ENCODE assay signal across 9 cellular contexts in the genomic region with DNA sequence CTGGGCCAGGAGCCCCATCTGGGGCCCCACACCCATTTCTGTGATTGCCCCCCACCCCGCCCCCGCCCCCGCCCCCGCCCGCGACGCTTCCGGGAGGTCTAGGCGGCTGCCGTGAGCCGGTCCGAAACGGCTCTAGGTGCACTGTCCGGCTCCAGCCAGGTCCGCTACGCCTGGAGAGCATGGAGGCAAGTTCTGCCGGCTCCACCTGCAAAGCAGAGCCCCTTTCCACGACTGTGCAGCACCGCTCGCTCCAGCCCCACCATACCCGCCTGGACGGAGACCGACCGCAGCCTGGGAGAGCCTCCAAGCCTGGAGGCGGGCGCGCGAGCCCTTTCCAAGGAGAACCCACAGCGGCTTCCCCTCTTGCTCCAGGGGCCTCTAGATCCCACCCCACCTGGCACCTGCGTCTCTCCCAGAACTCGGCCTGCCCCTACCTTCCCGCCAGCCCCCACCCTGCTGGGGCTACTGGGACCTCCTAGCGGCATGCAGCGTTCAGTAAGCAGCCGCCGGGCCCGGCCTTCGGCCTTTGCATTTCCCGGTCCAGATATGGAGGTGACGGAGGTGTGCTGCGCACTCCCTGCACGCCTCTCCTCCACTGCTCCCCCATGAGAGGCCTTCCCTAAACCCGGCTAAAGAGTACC.
A peak's percentile ranks its signal among the peaks of the same experiment; 100 is the strongest.
DNase-seq lines count a peak whose midpoint lies in the region; ATAC-seq, FAIRE-seq and TF ChIP-seq lines count a peak whose summit lies in the region.
"Had no signal": no experiment of that assay in that cellular context is flagged by ENCODE, and none has a peak within 500 bp of the region (broad histone marks: within the 10 kb centered on the region; RNA-seq: fewer than 3 reads in every experiment).

No MANE protein-coding gene starts in this region.

- ATAC-seq in HG02981 (IDR thresholded peaks at IDR 0.05; ENCODE audit: unreplicated experiment) = peak; percentile 10

- H3K4me3 Mint-ChIP-seq in T-helper 2 cell treated with Interferon-gamma antibody and Interleukin-4, amounts not matched to agents 5 μg/mL and 100 μg/mL, for 36 hours = peak overlapping the region; percentile 88
- H3K4me3 Mint-ChIP-seq in activated naive CD8-positive, alpha-beta T cell = peak overlapping the region; percentile 90

- H3K27me3 ChIP-seq in iPS-20b (ENCODE audit: insufficient read depth, low read length) (peaks cover 32% of the 10 kb centered on the region), stomach smooth muscle (ENCODE audit: control insufficient read depth in 1 of 2, insufficient read depth in 2 of 2, low read length in 2 of 2) (no peaks in the 10 kb centered on the region)

- peaks cover 2% of the 10 kb centered on the region for H3K27me3 Mint-ChIP-seq in T-helper 2 cell treated with Interferon-gamma antibody and Interleukin-4, amounts not matched to agents 5 μg/mL and 100 μg/mL, for 36 hours (ENCODE audit: low read depth)
- no peaks in the 10 kb centered on the region for H3K27me3 Mint-ChIP-seq in activated naive CD8-positive, alpha-beta T cell

- H3K27ac Mint-ChIP-seq in T-helper 2 cell treated with Interferon-gamma antibody and Interleukin-4, amounts not matched to agents 5 μg/mL and 100 μg/mL, for 36 hours = peak overlapping the region; percentile 91
- peak overlapping the region; percentile 22 for H3K27ac Mint-ChIP-seq in activated naive CD8-positive, alpha-beta T cell

- H3K36me3 ChIP-seq in iPS-20b (ENCODE audit: insufficient read depth, low read depth, low read length) (no peaks in the 10 kb centered on the region), stomach smooth muscle (ENCODE audit: control insufficient read depth in 2 of 2, insufficient read depth in 2 of 2, low read length in 2 of 2) (no peaks in the 10 kb centered on the region)

- peaks cover 32% of the 10 kb centered on the region for H3K4me1 Mint-ChIP-seq in T-helper 2 cell treated with Interferon-gamma antibody and Interleukin-4, amounts not matched to agents 5 μg/mL and 100 μg/mL, for 36 hours (ENCODE audit: low read depth)
- H3K4me1 Mint-ChIP-seq in activated naive CD8-positive, alpha-beta T cell (ENCODE audit: low read depth) = peaks cover 47% of the 10 kb centered on the region

- no peak overlapping the region for H3K9ac ChIP-seq in iPS-20b (ENCODE audit: low read depth, low read length)
- peak overlapping the region; percentile 36 to 80 for H3K9ac ChIP-seq in stomach smooth muscle (ENCODE audit: low read length in 2 of 2)

- H3K36me3 Mint-ChIP-seq in T-helper 2 cell treated with Interferon-gamma antibody and Interleukin-4, amounts not matched to agents 5 μg/mL and 100 μg/mL, for 36 hours (ENCODE audit: low read depth) = peaks cover 9% of the 10 kb centered on the region
- H3K36me3 Mint-ChIP-seq in activated naive CD8-positive, alpha-beta T cell = no peaks in the 10 kb centered on the region

- H3K9me3 ChIP-seq in iPS-20b (ENCODE audit: insufficient read depth, low read depth, low read length) (no peaks in the 10 kb centered on the region; the same call in 1 of the 2 replicates), stomach smooth muscle (ENCODE audit: control insufficient read depth in 2 of 2, low read length in 2 of 2) (no peaks in the 10 kb centered on the region)

- H3K9me3 Mint-ChIP-seq in T-helper 2 cell treated with Interferon-gamma antibody and Interleukin-4, amounts not matched to agents 5 μg/mL and 100 μg/mL, for 36 hours = no peaks in the 10 kb centered on the region
- H3K9me3 Mint-ChIP-seq in activated naive CD8-positive, alpha-beta T cell (ENCODE audit: low read depth) = no peaks in the 10 kb centered on the region

- FAIRE-seq in GM12891 (lab: Jason Lieb, UNC) = no peak
- FAIRE-seq: colon had no signal

- no peak for TF ChIP-seq POLR2A in GM12891 (IDR thresholded peaks at IDR 0.05; ENCODE audit: low read depth, low read length)

- in situ Hi-C loops in KBM-7 (cut with MboI; ENCODE audit: low pct_unique_long_range_greater_than_20kb, low sequenced_read_pairs) = no loop called here

- H3K27ac ChIP-seq in iPS-20b (ENCODE audit: low read length) = no peak overlapping the region
- H3K27ac ChIP-seq in stomach smooth muscle (ENCODE audit: low read length) = no peak overlapping the region

- peaks cover 9% of the 10 kb centered on the region for H3K4me1 ChIP-seq in iPS-20b (ENCODE audit: insufficient read depth, low read length)
- peaks cover 13% of the 10 kb centered on the region for H3K4me1 ChIP-seq in stomach smooth muscle (ENCODE audit: control insufficient read depth, insufficient read depth, low read length)

- DNase-seq in T-helper 2 cell treated with Interferon-gamma antibody and Interleukin-4, amounts not matched to agents 5 μg/mL and 100 μg/mL, for 36 hours (ENCODE audit: low spot score) = peak; percentile 4
- DNase-seq in T-helper 2 cell (no peak), GM12891 (ENCODE audit: insufficient read length, low spot score) (no peak), KBM-7 (no peak)

- H3K4me3 ChIP-seq in iPS-20b (ENCODE audit: low read length) (peak overlapping the region; percentile 84), stomach smooth muscle (ENCODE audit: low read length in 2 of 2) (peak overlapping the region; percentile 46 to 94)

TF ChIP-seq in GM12891, 5 proteins besides CTCF, POLR2A, EP300 and RAD21:
- TF ChIP-seq PAX5 (IDR thresholded peaks at IDR 0.05; ENCODE audit: insufficient read depth, low read length, severe bottlenecking) = no peak
- TF ChIP-seq POU2F2 (IDR thresholded peaks at IDR 0.05; ENCODE audit: low read depth, low read length) = no peak
- no peak for TF ChIP-seq SPI1 (IDR thresholded peaks at IDR 0.05; ENCODE audit: low read depth, low read length)
- TF ChIP-seq TAF1 (IDR thresholded peaks at IDR 0.05; ENCODE audit: low read depth, low read length) = no peak
- TF ChIP-seq POLR2AphosphoS5 (IDR thresholded peaks at IDR 0.05; ENCODE audit: low read depth, low read length) = no peak
